Comparison of ENCODE assay signal across 1 cellular context in the genomic region with DNA sequence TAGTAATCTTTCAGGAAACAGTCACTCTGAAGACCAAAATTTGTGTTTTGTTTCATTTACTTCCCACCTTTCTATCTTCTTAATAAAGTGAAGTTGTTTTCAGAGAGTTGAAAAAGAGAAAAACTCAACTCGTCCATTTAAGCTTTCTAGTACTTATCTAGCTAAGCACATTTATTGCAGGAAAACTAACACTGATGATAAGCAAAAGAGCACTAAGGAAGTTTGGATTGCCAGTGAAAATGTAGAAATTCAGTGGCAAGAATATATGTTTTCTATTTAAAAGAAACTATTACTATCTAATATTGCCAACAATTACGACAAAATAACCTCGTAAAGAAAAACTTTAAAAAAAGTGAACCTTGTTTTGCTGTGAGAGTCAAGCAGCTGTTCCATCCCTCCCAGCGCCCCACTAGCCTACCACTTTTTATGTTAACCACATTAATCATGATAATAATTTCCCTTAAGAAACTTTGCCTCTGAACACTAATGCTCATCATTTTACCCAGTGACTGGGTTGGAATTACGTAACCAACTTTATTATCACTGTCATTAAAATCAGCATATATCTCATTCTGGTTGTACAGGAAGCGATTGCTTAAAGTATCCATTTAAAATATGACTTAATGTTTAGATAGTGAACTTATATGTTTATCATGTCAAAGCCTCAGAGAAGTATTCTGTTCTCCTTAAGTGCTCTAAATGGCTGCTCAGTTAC.
TF ChIP-seq lines count a peak whose summit lies in the region.

No MANE protein-coding gene starts in this region.

TF ChIP-seq in IMR-90, 13 proteins besides CTCF, POLR2A, EP300 and RAD21:
- TF ChIP-seq RFX5 (IDR thresholded peaks at IDR 0.05; ENCODE audit: low read depth, low read length) (no peak), MXI1 (IDR thresholded peaks at IDR 0.05; ENCODE audit: borderline replicate concordance, low read depth, low read length) (no peak), FOS (IDR thresholded peaks at IDR 0.05; ENCODE audit: low read depth, low read length) (no peak), CEBPB (IDR thresholded peaks at IDR 0.05; ENCODE audit: low read depth, low read length) (peak; percentile 83)
